1 cellular context compared by ENCODE assay signal in the genomic region with DNA sequence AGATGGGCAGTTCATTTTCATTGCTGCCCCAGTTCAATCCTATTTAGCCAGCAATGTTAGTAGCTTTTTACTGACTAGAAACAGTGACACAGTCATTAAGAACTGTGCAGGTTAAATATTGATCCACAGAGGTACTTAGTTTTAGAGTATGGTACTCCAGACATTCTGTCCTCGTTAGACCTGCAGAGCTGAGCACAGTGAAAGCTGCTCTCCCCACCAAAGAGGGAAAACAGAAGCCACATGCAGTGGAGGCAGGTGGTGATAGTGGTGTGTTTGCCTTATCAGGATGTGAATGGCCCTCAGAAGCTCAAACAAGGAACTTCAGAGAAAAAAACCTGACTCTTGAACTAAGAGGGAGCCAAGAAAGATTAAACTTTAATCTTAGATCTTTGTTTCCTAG.
TF ChIP-seq lines count a peak whose summit lies in the region.

No MANE protein-coding gene starts in this region.

TF ChIP-seq in K562, 482 proteins besides CTCF, POLR2A, EP300 and RAD21 (continued from another document):
- TF ChIP-seq, protein P1, sequence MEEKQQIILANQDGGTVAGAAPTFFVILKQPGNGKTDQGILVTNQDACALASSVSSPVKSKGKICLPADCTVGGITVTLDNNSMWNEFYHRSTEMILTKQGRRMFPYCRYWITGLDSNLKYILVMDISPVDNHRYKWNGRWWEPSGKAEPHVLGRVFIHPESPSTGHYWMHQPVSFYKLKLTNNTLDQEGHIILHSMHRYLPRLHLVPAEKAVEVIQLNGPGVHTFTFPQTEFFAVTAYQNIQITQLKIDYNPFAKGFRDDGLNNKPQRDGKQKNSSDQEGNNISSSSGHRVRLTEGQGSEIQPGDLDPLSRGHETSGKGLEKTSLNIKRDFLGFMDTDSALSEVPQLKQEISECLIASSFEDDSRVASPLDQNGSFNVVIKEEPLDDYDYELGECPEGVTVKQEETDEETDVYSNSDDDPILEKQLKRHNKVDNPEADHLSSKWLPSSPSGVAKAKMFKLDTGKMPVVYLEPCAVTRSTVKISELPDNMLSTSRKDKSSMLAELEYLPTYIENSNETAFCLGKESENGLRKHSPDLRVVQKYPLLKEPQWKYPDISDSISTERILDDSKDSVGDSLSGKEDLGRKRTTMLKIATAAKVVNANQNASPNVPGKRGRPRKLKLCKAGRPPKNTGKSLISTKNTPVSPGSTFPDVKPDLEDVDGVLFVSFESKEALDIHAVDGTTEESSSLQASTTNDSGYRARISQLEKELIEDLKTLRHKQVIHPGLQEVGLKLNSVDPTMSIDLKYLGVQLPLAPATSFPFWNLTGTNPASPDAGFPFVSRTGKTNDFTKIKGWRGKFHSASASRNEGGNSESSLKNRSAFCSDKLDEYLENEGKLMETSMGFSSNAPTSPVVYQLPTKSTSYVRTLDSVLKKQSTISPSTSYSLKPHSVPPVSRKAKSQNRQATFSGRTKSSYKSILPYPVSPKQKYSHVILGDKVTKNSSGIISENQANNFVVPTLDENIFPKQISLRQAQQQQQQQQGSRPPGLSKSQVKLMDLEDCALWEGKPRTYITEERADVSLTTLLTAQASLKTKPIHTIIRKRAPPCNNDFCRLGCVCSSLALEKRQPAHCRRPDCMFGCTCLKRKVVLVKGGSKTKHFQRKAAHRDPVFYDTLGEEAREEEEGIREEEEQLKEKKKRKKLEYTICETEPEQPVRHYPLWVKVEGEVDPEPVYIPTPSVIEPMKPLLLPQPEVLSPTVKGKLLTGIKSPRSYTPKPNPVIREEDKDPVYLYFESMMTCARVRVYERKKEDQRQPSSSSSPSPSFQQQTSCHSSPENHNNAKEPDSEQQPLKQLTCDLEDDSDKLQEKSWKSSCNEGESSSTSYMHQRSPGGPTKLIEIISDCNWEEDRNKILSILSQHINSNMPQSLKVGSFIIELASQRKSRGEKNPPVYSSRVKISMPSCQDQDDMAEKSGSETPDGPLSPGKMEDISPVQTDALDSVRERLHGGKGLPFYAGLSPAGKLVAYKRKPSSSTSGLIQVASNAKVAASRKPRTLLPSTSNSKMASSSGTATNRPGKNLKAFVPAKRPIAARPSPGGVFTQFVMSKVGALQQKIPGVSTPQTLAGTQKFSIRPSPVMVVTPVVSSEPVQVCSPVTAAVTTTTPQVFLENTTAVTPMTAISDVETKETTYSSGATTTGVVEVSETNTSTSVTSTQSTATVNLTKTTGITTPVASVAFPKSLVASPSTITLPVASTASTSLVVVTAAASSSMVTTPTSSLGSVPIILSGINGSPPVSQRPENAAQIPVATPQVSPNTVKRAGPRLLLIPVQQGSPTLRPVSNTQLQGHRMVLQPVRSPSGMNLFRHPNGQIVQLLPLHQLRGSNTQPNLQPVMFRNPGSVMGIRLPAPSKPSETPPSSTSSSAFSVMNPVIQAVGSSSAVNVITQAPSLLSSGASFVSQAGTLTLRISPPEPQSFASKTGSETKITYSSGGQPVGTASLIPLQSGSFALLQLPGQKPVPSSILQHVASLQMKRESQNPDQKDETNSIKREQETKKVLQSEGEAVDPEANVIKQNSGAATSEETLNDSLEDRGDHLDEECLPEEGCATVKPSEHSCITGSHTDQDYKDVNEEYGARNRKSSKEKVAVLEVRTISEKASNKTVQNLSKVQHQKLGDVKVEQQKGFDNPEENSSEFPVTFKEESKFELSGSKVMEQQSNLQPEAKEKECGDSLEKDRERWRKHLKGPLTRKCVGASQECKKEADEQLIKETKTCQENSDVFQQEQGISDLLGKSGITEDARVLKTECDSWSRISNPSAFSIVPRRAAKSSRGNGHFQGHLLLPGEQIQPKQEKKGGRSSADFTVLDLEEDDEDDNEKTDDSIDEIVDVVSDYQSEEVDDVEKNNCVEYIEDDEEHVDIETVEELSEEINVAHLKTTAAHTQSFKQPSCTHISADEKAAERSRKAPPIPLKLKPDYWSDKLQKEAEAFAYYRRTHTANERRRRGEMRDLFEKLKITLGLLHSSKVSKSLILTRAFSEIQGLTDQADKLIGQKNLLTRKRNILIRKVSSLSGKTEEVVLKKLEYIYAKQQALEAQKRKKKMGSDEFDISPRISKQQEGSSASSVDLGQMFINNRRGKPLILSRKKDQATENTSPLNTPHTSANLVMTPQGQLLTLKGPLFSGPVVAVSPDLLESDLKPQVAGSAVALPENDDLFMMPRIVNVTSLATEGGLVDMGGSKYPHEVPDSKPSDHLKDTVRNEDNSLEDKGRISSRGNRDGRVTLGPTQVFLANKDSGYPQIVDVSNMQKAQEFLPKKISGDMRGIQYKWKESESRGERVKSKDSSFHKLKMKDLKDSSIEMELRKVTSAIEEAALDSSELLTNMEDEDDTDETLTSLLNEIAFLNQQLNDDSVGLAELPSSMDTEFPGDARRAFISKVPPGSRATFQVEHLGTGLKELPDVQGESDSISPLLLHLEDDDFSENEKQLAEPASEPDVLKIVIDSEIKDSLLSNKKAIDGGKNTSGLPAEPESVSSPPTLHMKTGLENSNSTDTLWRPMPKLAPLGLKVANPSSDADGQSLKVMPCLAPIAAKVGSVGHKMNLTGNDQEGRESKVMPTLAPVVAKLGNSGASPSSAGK (IDR thresholded peaks at IDR 0.05), result peak; percentile 73
- TF ChIP-seq TAL1 (IDR thresholded peaks at IDR 0.05) (peak; percentile 17; the same call in 1 of the 2 replicates), NRF1 (conservative IDR thresholded peaks at IDR 0.05 in 1 of 2, IDR thresholded peaks at IDR 0.05 in 1 of 2) (no peak), STAG1 (CRISPR knock-in tag; IDR thresholded peaks at IDR 0.05; ENCODE audit: borderline replicate concordance) (no peak), CBFA2T3 (IDR thresholded peaks at IDR 0.05) (peak; percentile 43; the same call in 1 of the 2 replicates), TAF1 (IDR thresholded peaks at IDR 0.05; ENCODE audit: control insufficient read depth, extremely low read depth, insufficient read depth, low read length, severe bottlenecking) (no peak), ZC3H4 (CRISPR knock-in tag; IDR thresholded peaks at IDR 0.05; ENCODE audit: borderline replicate concordance) (no peak), SRF (CRISPR knock-in tag; IDR thresholded peaks at IDR 0.05) (peak in 1 of 2 experiments; percentile 38; a peak in 1 of 4 replicates), L3MBTL2 (IDR thresholded peaks at IDR 0.05) (peak; percentile 72), SMAD1 (IDR thresholded peaks at IDR 0.05; ENCODE audit: low read depth, low read length, partially characterized antibody) (no peak), SMAD2 (IDR thresholded peaks at IDR 0.05; ENCODE audit: low read depth, low read length) (no peak), RCOR1 (IDR thresholded peaks at IDR 0.05; ENCODE audit: borderline replicate concordance in 1 of 2, low read depth in 2 of 2, low read length in 2 of 2) (0 out of 4 replicates have a peak, but pooled peaks of 1 of the 2 experiments have one; percentile 33), BCOR (IDR thresholded peaks at IDR 0.05) (no peak)
- TF ChIP-seq, protein P2, sequence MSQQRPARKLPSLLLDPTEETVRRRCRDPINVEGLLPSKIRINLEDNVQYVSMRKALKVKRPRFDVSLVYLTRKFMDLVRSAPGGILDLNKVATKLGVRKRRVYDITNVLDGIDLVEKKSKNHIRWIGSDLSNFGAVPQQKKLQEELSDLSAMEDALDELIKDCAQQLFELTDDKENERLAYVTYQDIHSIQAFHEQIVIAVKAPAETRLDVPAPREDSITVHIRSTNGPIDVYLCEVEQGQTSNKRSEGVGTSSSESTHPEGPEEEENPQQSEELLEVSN (IDR thresholded peaks at IDR 0.05; ENCODE audit: borderline replicate concordance in 1 of 2, extremely low read depth in 1 of 2, insufficient read depth in 1 of 2, insufficient read length in 1 of 2, low read depth in 1 of 2, low read length in 1 of 2, poor library complexity in 1 of 2, severe bottlenecking in 1 of 2), result peak; percentile 46 to 52
- TF ChIP-seq, protein P3, sequence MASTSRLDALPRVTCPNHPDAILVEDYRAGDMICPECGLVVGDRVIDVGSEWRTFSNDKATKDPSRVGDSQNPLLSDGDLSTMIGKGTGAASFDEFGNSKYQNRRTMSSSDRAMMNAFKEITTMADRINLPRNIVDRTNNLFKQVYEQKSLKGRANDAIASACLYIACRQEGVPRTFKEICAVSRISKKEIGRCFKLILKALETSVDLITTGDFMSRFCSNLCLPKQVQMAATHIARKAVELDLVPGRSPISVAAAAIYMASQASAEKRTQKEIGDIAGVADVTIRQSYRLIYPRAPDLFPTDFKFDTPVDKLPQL (IDR thresholded peaks at IDR 0.05; ENCODE audit: extremely low read depth, insufficient read length), result no peak
- TF ChIP-seq, protein P4, sequence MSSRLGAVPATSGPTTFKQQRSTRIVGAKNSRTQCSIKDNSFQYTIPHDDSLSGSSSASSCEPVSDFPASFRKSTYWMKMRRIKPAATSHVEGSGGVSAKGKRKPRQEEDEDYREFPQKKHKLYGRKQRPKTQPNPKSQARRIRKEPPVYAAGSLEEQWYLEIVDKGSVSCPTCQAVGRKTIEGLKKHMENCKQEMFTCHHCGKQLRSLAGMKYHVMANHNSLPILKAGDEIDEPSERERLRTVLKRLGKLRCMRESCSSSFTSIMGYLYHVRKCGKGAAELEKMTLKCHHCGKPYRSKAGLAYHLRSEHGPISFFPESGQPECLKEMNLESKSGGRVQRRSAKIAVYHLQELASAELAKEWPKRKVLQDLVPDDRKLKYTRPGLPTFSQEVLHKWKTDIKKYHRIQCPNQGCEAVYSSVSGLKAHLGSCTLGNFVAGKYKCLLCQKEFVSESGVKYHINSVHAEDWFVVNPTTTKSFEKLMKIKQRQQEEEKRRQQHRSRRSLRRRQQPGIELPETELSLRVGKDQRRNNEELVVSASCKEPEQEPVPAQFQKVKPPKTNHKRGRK (tag; IDR thresholded peaks at IDR 0.05), result no peak
TF ChIP-seq in K562: peak in this region for 10.
